34 cellular contexts compared by ENCODE assay signal in genomic region chr3:62843508-62843907, GRCh38. TPM values are rescaled to one million over a fixed set of nuclear protein-coding genes. Genes with fewer than 3 reads are reported as not detected.
"Had no signal": no experiment of that assay in that cellular context is flagged by ENCODE, and none has a peak within 500 bp of the region (broad histone marks: within the 10 kb centered on the region; RNA-seq: fewer than 3 reads in every experiment).

No MANE protein-coding gene starts in this region.

- H3K4me1 ChIP-seq: ascending aorta had no signal

- H3K27ac ChIP-seq: ascending aorta, cardiac muscle cell, PC-9, RWPE1 had no signal

- ATAC-seq: activated CD4-positive, alpha-beta T cell treated with anti-CD3 and anti-CD28 coated beads for 36 hours; activated CD4-positive, CD25-positive, alpha-beta regulatory T cell treated with anti-CD3 and anti-CD28 coated beads, Interleukin-2, amount 50 U/mL, for 24 hours; activated CD8-positive, alpha-beta T cell treated with anti-CD3 and anti-CD28 coated beads, Interleukin-2, amount 10 ng/mL, durations not matched to agents 7 days and 5 days; Right ventricle myocardium inferior; SK-N-SH treated with all-trans-retinoic acid at 6 μM for 48 hours; WTC11 had no signal

- H3K4me3 ChIP-seq: ascending aorta, cardiac muscle cell, MG63, PC-9 had no signal

- H3K36me3 Mint-ChIP-seq: activated naive CD4-positive, alpha-beta T cell treated with anti-CD3 and anti-CD28 coated beads, Interleukin-2, amount 50 U/mL, for 24 hours; activated naive CD8-positive, alpha-beta T cell treated with anti-CD3 and anti-CD28 coated beads, Interleukin-2, amount 10 ng/mL, durations not matched to agents 7 days and 5 days had no signal

- H3K36me3 ChIP-seq: ascending aorta, cardiac muscle cell, MG63 had no signal

- H3K4me3 Mint-ChIP-seq: activated CD4-positive, alpha-beta T cell treated with anti-CD3 and anti-CD28 coated beads for 36 hours; activated CD4-positive, alpha-beta T cell treated with anti-CD3 and anti-CD28 coated beads, Interleukin-2, amount 10 ng/mL, durations not matched to agents 7 days and 5 days; activated CD8-positive, alpha-beta T cell treated with anti-CD3 and anti-CD28 coated beads, Interleukin-2, amount 10 ng/mL, durations not matched to agents 7 days and 5 days; activated naive CD4-positive, alpha-beta T cell treated with anti-CD3 and anti-CD28 coated beads, Interleukin-2, amount 50 U/mL, for 24 hours; activated naive CD8-positive, alpha-beta T cell treated with anti-CD3 and anti-CD28 coated beads, Interleukin-2, amount 10 ng/mL, durations not matched to agents 7 days and 5 days; activated T-cell treated with anti-CD3 and anti-CD28 coated beads, Interleukin-2, amount 50 U/mL, for 24 hours; WTC11 had no signal

- H3K9me3 ChIP-seq: ascending aorta, MG63 had no signal

- H3K27me3 Mint-ChIP-seq: activated CD4-positive, alpha-beta T cell treated with anti-CD3 and anti-CD28 coated beads for 36 hours; activated CD4-positive, alpha-beta T cell treated with anti-CD3 and anti-CD28 coated beads, Interleukin-2, amount 10 ng/mL, durations not matched to agents 7 days and 5 days; activated naive CD4-positive, alpha-beta T cell treated with anti-CD3 and anti-CD28 coated beads, Interleukin-2, amount 50 U/mL, for 24 hours; activated naive CD8-positive, alpha-beta T cell treated with anti-CD3 and anti-CD28 coated beads, Interleukin-2, amount 10 ng/mL, durations not matched to agents 7 days and 5 days; activated T-cell treated with anti-CD3 and anti-CD28 coated beads, Interleukin-2, amount 50 U/mL, for 24 hours had no signal

- H3K4me1 Mint-ChIP-seq: activated CD4-positive, alpha-beta T cell treated with anti-CD3 and anti-CD28 coated beads for 36 hours; activated CD4-positive, alpha-beta T cell treated with anti-CD3 and anti-CD28 coated beads, Interleukin-2, amount 10 ng/mL, durations not matched to agents 7 days and 5 days; activated naive CD4-positive, alpha-beta T cell treated with anti-CD3 and anti-CD28 coated beads, Interleukin-2, amount 50 U/mL, for 24 hours; activated naive CD8-positive, alpha-beta T cell treated with anti-CD3 and anti-CD28 coated beads, Interleukin-2, amount 10 ng/mL, durations not matched to agents 7 days and 5 days; WTC11 had no signal

- H3K9me3 Mint-ChIP-seq: activated CD4-positive, alpha-beta T cell treated with anti-CD3 and anti-CD28 coated beads, Interleukin-2, amount 10 ng/mL, durations not matched to agents 7 days and 5 days had no signal

- H3K27me3 ChIP-seq: ascending aorta, cardiac muscle cell, MG63 had no signal

- H3K27ac Mint-ChIP-seq: activated CD4-positive, alpha-beta T cell treated with anti-CD3 and anti-CD28 coated beads for 36 hours; activated CD4-positive, alpha-beta T cell treated with anti-CD3 and anti-CD28 coated beads, Interleukin-2, amount 10 ng/mL, durations not matched to agents 7 days and 5 days; activated CD8-positive, alpha-beta T cell treated with anti-CD3 and anti-CD28 coated beads, Interleukin-2, amount 10 ng/mL, durations not matched to agents 7 days and 5 days; activated naive CD4-positive, alpha-beta T cell treated with anti-CD3 and anti-CD28 coated beads, Interleukin-2, amount 50 U/mL, for 24 hours; activated naive CD8-positive, alpha-beta T cell treated with anti-CD3 and anti-CD28 coated beads, Interleukin-2, amount 10 ng/mL, durations not matched to agents 7 days and 5 days; activated T-cell treated with anti-CD3 and anti-CD28 coated beads, Interleukin-2, amount 50 U/mL, for 24 hours; activated T-helper 2 cell treated with anti-CD3 and anti-CD28 coated beads, Interferon-gamma antibody, Interleukin-2, Interleukin-4, amounts not matched to agents 10 μg/mL and 5 μg/mL and 100 μg/mL, durations not matched to agents 14 hours and 24 hours and 36 hours; WTC11 had no signal

- DNase-seq: activated CD4-positive, alpha-beta T cell treated with anti-CD3 and anti-CD28 coated beads for 36 hours; activated CD4-positive, alpha-beta T cell treated with anti-CD3 and anti-CD28 coated beads, Interleukin-2, amount 10 ng/mL, durations not matched to agents 7 days and 5 days; activated CD4-positive, alpha-beta T cell treated with anti-CD3 and anti-CD28 coated beads, Interleukin-2, amount 50 U/mL, for 48 hours; activated CD8-positive, alpha-beta T cell treated with anti-CD3 and anti-CD28 coated beads, Interleukin-2, amount 10 ng/mL, durations not matched to agents 7 days and 5 days; activated gamma-delta T cell; activated naive CD4-positive, alpha-beta T cell treated with Interleukin-2 at 50 U/mL for 16 hours; activated naive CD8-positive, alpha-beta T cell treated with anti-CD3 and anti-CD28 coated beads, Interleukin-2, amount 10 ng/mL, durations not matched to agents 7 days and 5 days; activated T-cell treated with anti-CD3 and anti-CD28 coated beads, Interleukin-2, amount 50 U/mL, for 24 hours; amygdala; MG63; NCI-H1048; NCI-H1105 treated with DMSO at 0.1 percent for 48 hours; NCI-H1436; NCI-H1694; NCI-H1930; NCI-H2081 treated with DMSO at 0.1 percent for 48 hours; NCI-H226; NCI-H446 treated with DMSO at 0.1 percent for 48 hours; NCI-H524; NCI-H69; PC-9; SIG-M5 had no signal

RNA-seq across cellular contexts. Expression of gene CADPS, which starts 31.7 kb away (rescaled TPM):
- total RNA-seq: activated CD4-positive, alpha-beta T cell treated with anti-CD3 and anti-CD28 coated beads for 36 hours; activated CD4-positive, alpha-beta T cell treated with anti-CD3 and anti-CD28 coated beads, Interleukin-2, amount 10 ng/mL, durations not matched to agents 7 days and 5 days; activated CD8-positive, alpha-beta T cell treated with anti-CD3 and anti-CD28 coated beads, Interleukin-2, amount 10 ng/mL, durations not matched to agents 7 days and 5 days; activated naive CD8-positive, alpha-beta T cell treated with anti-CD3 and anti-CD28 coated beads, Interleukin-2, amount 10 ng/mL, durations not matched to agents 7 days and 5 days; activated T-helper 2 cell treated with anti-CD3 and anti-CD28 coated beads, Interferon-gamma antibody, Interleukin-2, Interleukin-4, amounts not matched to agents 10 μg/mL and 5 μg/mL and 100 μg/mL, durations not matched to agents 14 hours and 24 hours and 36 hours; ascending aorta; PC-9; SK-MEL-5; T-helper 1 cell treated with Interleukin-12 subunit alpha and Interleukin-12 subunit beta and Interleukin-4 antibody, amounts not matched to agents 30 ng/mL and 1 ng/mL, for 36 hours; T-helper 2 cell treated with Interferon-gamma antibody and Interleukin-4, amounts not matched to agents 100 ng/mL and 5 ng/mL, for 36 hours had no signal
